ENCODE assay signal across 2 cellular contexts in the genomic region with DNA sequence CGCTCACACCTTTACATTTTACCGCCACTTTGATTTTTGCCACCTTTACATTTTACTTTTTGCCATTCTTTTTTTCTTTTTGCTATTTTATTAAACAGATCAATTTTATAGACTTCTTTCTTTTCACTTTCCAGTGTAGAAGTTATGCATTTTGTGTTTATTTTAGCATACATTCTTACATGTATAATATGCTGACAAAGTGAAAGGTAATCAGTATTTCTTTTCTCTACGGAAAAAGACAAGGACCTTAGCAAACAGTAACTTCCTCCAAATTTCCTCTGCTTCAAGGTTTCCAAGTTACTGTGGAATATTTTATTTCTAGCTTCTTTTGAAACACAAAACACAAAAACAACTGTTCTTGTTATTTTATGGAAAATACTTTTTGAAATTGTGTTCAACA.
TF ChIP-seq lines count a peak whose summit lies in the region.

No MANE protein-coding gene starts in this region.

TF ChIP-seq in HepG2, 621 proteins besides CTCF, POLR2A, EP300 and RAD21:
- TF ChIP-seq, protein P1, sequence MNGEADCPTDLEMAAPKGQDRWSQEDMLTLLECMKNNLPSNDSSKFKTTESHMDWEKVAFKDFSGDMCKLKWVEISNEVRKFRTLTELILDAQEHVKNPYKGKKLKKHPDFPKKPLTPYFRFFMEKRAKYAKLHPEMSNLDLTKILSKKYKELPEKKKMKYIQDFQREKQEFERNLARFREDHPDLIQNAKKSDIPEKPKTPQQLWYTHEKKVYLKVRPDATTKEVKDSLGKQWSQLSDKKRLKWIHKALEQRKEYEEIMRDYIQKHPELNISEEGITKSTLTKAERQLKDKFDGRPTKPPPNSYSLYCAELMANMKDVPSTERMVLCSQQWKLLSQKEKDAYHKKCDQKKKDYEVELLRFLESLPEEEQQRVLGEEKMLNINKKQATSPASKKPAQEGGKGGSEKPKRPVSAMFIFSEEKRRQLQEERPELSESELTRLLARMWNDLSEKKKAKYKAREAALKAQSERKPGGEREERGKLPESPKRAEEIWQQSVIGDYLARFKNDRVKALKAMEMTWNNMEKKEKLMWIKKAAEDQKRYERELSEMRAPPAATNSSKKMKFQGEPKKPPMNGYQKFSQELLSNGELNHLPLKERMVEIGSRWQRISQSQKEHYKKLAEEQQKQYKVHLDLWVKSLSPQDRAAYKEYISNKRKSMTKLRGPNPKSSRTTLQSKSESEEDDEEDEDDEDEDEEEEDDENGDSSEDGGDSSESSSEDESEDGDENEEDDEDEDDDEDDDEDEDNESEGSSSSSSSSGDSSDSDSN (CRISPR knock-in tag; IDR thresholded peaks at IDR 0.05), result no peak
- peak; percentile 40 to 65; a peak in 3 of 4 replicates for TF ChIP-seq MAFK (conservative IDR thresholded peaks at IDR 0.05 in 1 of 2, IDR thresholded peaks at IDR 0.05 in 1 of 2; ENCODE audit: low read length in 2 of 2)
- TF ChIP-seq MAFF (IDR thresholded peaks at IDR 0.05; ENCODE audit: low read depth, low read length), result peak; percentile 57; the same call in 1 of the 2 replicates
- no peak for TF ChIP-seq SP5 (CRISPR knock-in tag; IDR thresholded peaks at IDR 0.05; ENCODE audit: borderline replicate concordance, low read depth)
- TF ChIP-seq NFE2 (CRISPR knock-in tag; IDR thresholded peaks at IDR 0.05), result no peak

TF ChIP-seq in K562, 482 proteins besides CTCF, POLR2A, EP300 and RAD21:
- TF ChIP-seq ZNF134 (CRISPR knock-in tag; conservative IDR thresholded peaks at IDR 0.05) (no peak), ZNF316 (IDR thresholded peaks at IDR 0.05) (peak; percentile 63)
- TF ChIP-seq, protein P2, sequence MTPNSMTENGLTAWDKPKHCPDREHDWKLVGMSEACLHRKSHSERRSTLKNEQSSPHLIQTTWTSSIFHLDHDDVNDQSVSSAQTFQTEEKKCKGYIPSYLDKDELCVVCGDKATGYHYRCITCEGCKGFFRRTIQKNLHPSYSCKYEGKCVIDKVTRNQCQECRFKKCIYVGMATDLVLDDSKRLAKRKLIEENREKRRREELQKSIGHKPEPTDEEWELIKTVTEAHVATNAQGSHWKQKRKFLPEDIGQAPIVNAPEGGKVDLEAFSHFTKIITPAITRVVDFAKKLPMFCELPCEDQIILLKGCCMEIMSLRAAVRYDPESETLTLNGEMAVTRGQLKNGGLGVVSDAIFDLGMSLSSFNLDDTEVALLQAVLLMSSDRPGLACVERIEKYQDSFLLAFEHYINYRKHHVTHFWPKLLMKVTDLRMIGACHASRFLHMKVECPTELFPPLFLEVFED (CRISPR knock-in tag; conservative IDR thresholded peaks at IDR 0.05), result no peak
